Comparison of ENCODE assay signal across 8 cellular contexts in genomic region chr6:131061041-131061770, GRCh38. TPM values are rescaled to one million over a fixed set of nuclear protein-coding genes. Genes with fewer than 3 reads are reported as not detected.
DNase-seq lines count a peak whose midpoint lies in the region; ATAC-seq and TF ChIP-seq lines count a peak whose summit lies in the region.

No MANE protein-coding gene starts in this region.

- no peaks in the 10 kb centered on the region for H3K36me3 ChIP-seq in CD4-positive, CD25-positive, alpha-beta regulatory T cell (ENCODE audit: control insufficient read depth, insufficient read depth, low read length)
- H3K36me3 ChIP-seq in upper lobe of left lung = no peaks in the 10 kb centered on the region

- H3K4me3 ChIP-seq in CD4-positive, CD25-positive, alpha-beta regulatory T cell (ENCODE audit: low read depth, low read length) = peak overlapping the region; percentile 74
- H3K4me3 ChIP-seq in upper lobe of left lung = peak overlapping the region; percentile 27 to 100 (median 92)

- H3K9me3 ChIP-seq in CD4-positive, CD25-positive, alpha-beta regulatory T cell (ENCODE audit: control insufficient read depth in 2 of 2, low read length in 2 of 2) = peaks cover 1 to 2% of the 10 kb centered on the region in 2 experiments
- H3K9me3 ChIP-seq in upper lobe of left lung = peaks cover 0 to 5% (median 0%) of the 10 kb centered on the region in 4 donors

- 41 to 51% methylated on average over 10 of the region's 10 CpGs for WGBS in upper lobe of left lung, 2 donors

- ATAC-seq in CD4-positive, CD25-positive, alpha-beta regulatory T cell (ENCODE audit: low read depth in 2 of 2) = no peak
- no peak for ATAC-seq in upper lobe of left lung (ENCODE audit: low FRiP score in 2 of 2)
- ATAC-seq in HG03139 (IDR thresholded peaks at IDR 0.05; ENCODE audit: unreplicated experiment) = no peak
- no peak for ATAC-seq in HG03039 (IDR thresholded peaks at IDR 0.05; ENCODE audit: unreplicated experiment)

- H3K27ac Mint-ChIP-seq in CD4-positive, CD25-positive, alpha-beta regulatory T cell = peak overlapping the region; percentile 56 to 87 (median 70)
- H3K27ac Mint-ChIP-seq in activated naive CD8-positive, alpha-beta T cell treated with anti-CD3 and anti-CD28 coated beads for 36 hours = no peak overlapping the region

- H3K4me3 Mint-ChIP-seq in CD4-positive, CD25-positive, alpha-beta regulatory T cell = peak overlapping the region; percentile 81 to 91 (median 87)
- H3K4me3 Mint-ChIP-seq in activated naive CD8-positive, alpha-beta T cell treated with anti-CD3 and anti-CD28 coated beads for 36 hours = peak overlapping the region; percentile 83

- H3K27ac ChIP-seq in CD4-positive, CD25-positive, alpha-beta regulatory T cell (ENCODE audit: insufficient read depth, low read length, poor library complexity, severe bottlenecking) = no peak overlapping the region
- peak overlapping the region; percentile 57 for H3K27ac ChIP-seq in layer of hippocampus (ENCODE audit: low read depth, low read length)
- H3K27ac ChIP-seq in upper lobe of left lung = peak overlapping the region in 3 of 4 donors; percentile 85 to 89 (median 86)

- DNase-seq in CD4-positive, CD25-positive, alpha-beta regulatory T cell = peak in 1 of 3 donors; percentile 9
- DNase-seq in HCEC 1CT (peak; percentile 61), upper lobe of left lung (no peak), occipital lobe (lab: John Stamatoyannopoulos, UW) (no peak)
- no peak for DNase-seq in activated naive CD8-positive, alpha-beta T cell treated with anti-CD3 and anti-CD28 coated beads for 36 hours

- no peaks in the 10 kb centered on the region for H3K36me3 Mint-ChIP-seq in CD4-positive, CD25-positive, alpha-beta regulatory T cell
- peaks cover 8% of the 10 kb centered on the region for H3K36me3 Mint-ChIP-seq in activated naive CD8-positive, alpha-beta T cell treated with anti-CD3 and anti-CD28 coated beads for 36 hours

- peaks cover 0 to 10% (median 7%) of the 10 kb centered on the region in 7 donors for H3K9me3 Mint-ChIP-seq in CD4-positive, CD25-positive, alpha-beta regulatory T cell
- H3K9me3 Mint-ChIP-seq in activated naive CD8-positive, alpha-beta T cell treated with anti-CD3 and anti-CD28 coated beads for 36 hours = peaks cover 14% of the 10 kb centered on the region

- peaks cover 2% of the 10 kb centered on the region for H3K27me3 ChIP-seq in CD4-positive, CD25-positive, alpha-beta regulatory T cell (ENCODE audit: control insufficient read depth, insufficient read depth, low read length)
- no peaks in the 10 kb centered on the region for H3K27me3 ChIP-seq in layer of hippocampus (ENCODE audit: control insufficient read depth, insufficient read depth, low read length)
- no peaks in the 10 kb centered on the region for H3K27me3 ChIP-seq in upper lobe of left lung

- TF ChIP-seq CTCF in upper lobe of left lung (IDR thresholded peaks at IDR 0.05) = no peak

- H3K4me1 ChIP-seq in CD4-positive, CD25-positive, alpha-beta regulatory T cell (ENCODE audit: control insufficient read depth, insufficient read depth, low read length, poor library complexity, severe bottlenecking) = peaks cover 20% of the 10 kb centered on the region
- peaks cover 5 to 22% (median 10%) of the 10 kb centered on the region in 4 donors for H3K4me1 ChIP-seq in upper lobe of left lung

- peaks cover 7 to 26% (median 20%) of the 10 kb centered on the region in 4 donors for H3K4me1 Mint-ChIP-seq in CD4-positive, CD25-positive, alpha-beta regulatory T cell
- peaks cover 27% of the 10 kb centered on the region for H3K4me1 Mint-ChIP-seq in activated naive CD8-positive, alpha-beta T cell treated with anti-CD3 and anti-CD28 coated beads for 36 hours

- H3K27me3 Mint-ChIP-seq in CD4-positive, CD25-positive, alpha-beta regulatory T cell = peaks cover 26% of the 10 kb centered on the region
- H3K27me3 Mint-ChIP-seq in activated naive CD8-positive, alpha-beta T cell treated with anti-CD3 and anti-CD28 coated beads for 36 hours = no peaks in the 10 kb centered on the region

- no peak for TF ChIP-seq EP300 in upper lobe of left lung (IDR thresholded peaks at IDR 0.05)

- TF ChIP-seq POLR2A in upper lobe of left lung (IDR thresholded peaks at IDR 0.05) = no peak

RNA-seq across cellular contexts. Expression of gene EPB41L2, which starts 1.8 kb away (rescaled TPM):
- 13.6 TPM for total RNA-seq in CD4-positive, CD25-positive, alpha-beta regulatory T cell
- 1 to 10 TPM; 3.3 to 4.1 (median 3.6) TPM for polyA plus RNA-seq in CD4-positive, CD25-positive, alpha-beta regulatory T cell
- total RNA-seq in activated naive CD8-positive, alpha-beta T cell treated with anti-CD3 and anti-CD28 coated beads for 36 hours = 10 to 100 TPM; 40.1 to 40.7 TPM
- 100 to 1,000 TPM in 3 of 6 donors, 10 to 100 TPM in 3; 68.7 to 201 (median 98.2) TPM for total RNA-seq in upper lobe of left lung
- total RNA-seq in occipital lobe = 32.3 TPM
